8 cellular contexts compared by ENCODE assay signal in the genomic region with DNA sequence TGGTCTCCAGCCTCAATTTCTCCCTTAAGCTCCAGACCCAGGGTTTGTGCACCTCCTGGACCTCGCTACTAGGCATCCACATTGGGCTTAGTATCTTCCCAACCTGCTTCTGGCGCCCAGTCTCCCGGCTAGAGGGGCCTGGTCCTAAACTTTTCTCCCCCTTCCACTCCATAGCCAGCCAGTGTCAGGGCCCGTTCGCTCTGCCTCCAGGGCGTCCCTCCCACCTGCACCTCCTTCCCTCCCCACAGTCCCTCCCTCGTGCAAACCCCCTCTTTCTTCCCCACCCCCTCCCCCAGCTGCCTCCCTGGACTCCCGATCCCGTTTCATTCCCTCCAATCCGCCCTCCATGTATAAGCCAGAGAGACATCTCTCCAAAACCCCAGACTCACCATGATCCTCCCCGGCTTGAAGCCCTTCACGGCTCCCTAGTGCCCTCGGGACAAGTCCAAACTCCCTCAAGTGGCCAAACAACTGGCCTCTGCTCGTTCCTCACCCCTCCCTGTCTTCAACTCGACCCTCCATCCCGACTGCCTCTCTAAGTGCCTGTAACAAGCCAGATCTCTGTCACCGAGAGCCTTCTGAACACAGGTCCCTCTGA. TPM values are rescaled to one million over a fixed set of nuclear protein-coding genes. Genes with fewer than 3 reads are reported as not detected.
DNase-seq lines count a peak whose midpoint lies in the region; ATAC-seq and TF ChIP-seq lines count a peak whose summit lies in the region.

No MANE protein-coding gene starts in this region.

- H3K4me3 ChIP-seq in endocrine pancreas (ENCODE audit: control insufficient read depth, insufficient read depth, low read length), result peak overlapping the region; percentile 91
- peak overlapping the region; percentile 36 for H3K4me3 ChIP-seq in mucosa of descending colon
- H3K4me3 ChIP-seq in uterus, result peak overlapping the region; percentile 61 to 66

- CTCF ChIA-PET in RWPE1 (lab: Yijun Ruan, JAX), result interaction anchor here (0.8 kb wide), 1 partner anchor 48 kb away, joined by 4 read pairs; no protein-coding TSS in a partner anchor

- H3K27me3 ChIP-seq in endocrine pancreas (ENCODE audit: control insufficient read depth, insufficient read depth, low read length), result no peaks in the 10 kb centered on the region
- H3K27me3 ChIP-seq in uterus, result no peaks in the 10 kb centered on the region

- H3K36me3 Mint-ChIP-seq in activated T-cell treated with anti-CD3 and anti-CD28 coated beads, Interleukin-2, amount 50 U/mL, for 4 hours (ENCODE audit: insufficient read depth), result peaks cover 13% of the 10 kb centered on the region

- H3K9me3 ChIP-seq in endocrine pancreas (ENCODE audit: control insufficient read depth, low read length), result no peaks in the 10 kb centered on the region
- no peaks in the 10 kb centered on the region for H3K9me3 ChIP-seq in mucosa of descending colon
- no peaks in the 10 kb centered on the region for H3K9me3 ChIP-seq in uterus

- intact Hi-C loops in mucosa of descending colon (cut with DNase I, micrococcal nuclease), result no loop called here
- intact Hi-C loops in uterus (cut with DNase I; ENCODE audit: low total_unique reads), result no loop called here

- POLR2A ChIA-PET in RWPE1 (lab: Yijun Ruan, JAX; ENCODE audit: low non-redundant PET), result no interaction called here

- H3K4me1 ChIP-seq in endocrine pancreas (ENCODE audit: control insufficient read depth, insufficient read depth, low read length) (no peaks in the 10 kb centered on the region), mucosa of descending colon (ENCODE audit: low read depth) (peaks cover 22% of the 10 kb centered on the region), uterus (peaks cover 0 to 18% of the 10 kb centered on the region in 2 donors)

- no peak for TF ChIP-seq CTCF in RWPE1 (conservative IDR thresholded peaks at IDR 0.05; ENCODE audit: low read depth)
- no peak for TF ChIP-seq CTCF in mucosa of descending colon (IDR thresholded peaks at IDR 0.05)
- TF ChIP-seq CTCF in uterus (IDR thresholded peaks at IDR 0.05), result no peak

- no peaks in the 10 kb centered on the region for H3K27me3 Mint-ChIP-seq in activated T-cell treated with anti-CD3 and anti-CD28 coated beads, Interleukin-2, amount 50 U/mL, for 4 hours (ENCODE audit: low read depth)

- H3K4me1 Mint-ChIP-seq in activated T-cell treated with anti-CD3 and anti-CD28 coated beads, Interleukin-2, amount 50 U/mL, for 4 hours (ENCODE audit: low read depth), result peaks cover 66% of the 10 kb centered on the region

- H3K27ac ChIP-seq in RWPE1 (peak overlapping the region; percentile 83), uterus (peak overlapping the region; percentile 81 to 97)

- H3K36me3 ChIP-seq in endocrine pancreas (ENCODE audit: control insufficient read depth, insufficient read depth, low read length), result no peaks in the 10 kb centered on the region
- no peaks in the 10 kb centered on the region for H3K36me3 ChIP-seq in mucosa of descending colon (ENCODE audit: low read depth)
- no peaks in the 10 kb centered on the region for H3K36me3 ChIP-seq in uterus

- peak overlapping the region; percentile 85 for H3K9ac ChIP-seq in endocrine pancreas (ENCODE audit: control insufficient read depth, insufficient read depth, low read length)

- TF ChIP-seq POLR2A in uterus (IDR thresholded peaks at IDR 0.05), result no peak

- peak; percentile 15 to 19 for ATAC-seq in activated T-cell treated with anti-CD3 and anti-CD28 coated beads, Interleukin-2, amount 50 U/mL, for 4 hours
- ATAC-seq in mucosa of descending colon, result peak; percentile 1
- ATAC-seq in GM19395 (IDR thresholded peaks at IDR 0.05; ENCODE audit: unreplicated experiment), result no peak

- no peak for DNase-seq in activated T-cell treated with anti-CD3 and anti-CD28 coated beads, Interleukin-2, amount 50 U/mL, for 4 hours
- DNase-seq in activated T-cell treated with anti-CD3 and anti-CD28 coated beads, Interleukin-2, amount 50 U/mL, for 1 hour, result no peak
- DNase-seq in RWPE1 (ENCODE audit: low spot score) (no peak), mucosa of descending colon (peak; percentile 47 to 64 (median 61)), uterus (peak in 1 of 2 donors; percentile 43), cerebellar cortex (ENCODE audit: low spot score) (no peak)

- H3K4me3 Mint-ChIP-seq in activated T-cell treated with anti-CD3 and anti-CD28 coated beads, Interleukin-2, amount 50 U/mL, for 4 hours, result peak overlapping the region; percentile 97

- no peaks in the 10 kb centered on the region for H3K9me3 Mint-ChIP-seq in activated T-cell treated with anti-CD3 and anti-CD28 coated beads, Interleukin-2, amount 50 U/mL, for 4 hours

RNA-seq across cellular contexts. Expression of a gene that starts 1.0 kb away (rescaled TPM):
- total RNA-seq in activated T-cell treated with anti-CD3 and anti-CD28 coated beads, Interleukin-2, amount 50 U/mL, for 4 hours, result 10 to 100 TPM; 72.6 to 81.6 (median 81.1) TPM
- total RNA-seq in mucosa of descending colon, result 10 to 100 TPM; 55.1 to 91.5 (median 67.4) TPM
- 100 to 1,000 TPM in 1 of 4 donors, 10 to 100 TPM in 3; 11.3 to 128 (median 58.6) TPM for total RNA-seq in uterus

RNA-seq across cellular contexts. Expression of a gene that starts 5.4 kb away (rescaled TPM):
- total RNA-seq in activated T-cell treated with anti-CD3 and anti-CD28 coated beads, Interleukin-2, amount 50 U/mL, for 4 hours, result 100 to 1,000 TPM; 147 to 181 (median 178) TPM
- total RNA-seq in mucosa of descending colon (10 to 100 TPM; 10.3 to 23.8 (median 14.1) TPM), uterus (10 to 100 TPM; 10.4 to 43.0 (median 18.9) TPM)

RNA-seq across cellular contexts. Expression of a gene that starts 20.6 kb away (rescaled TPM):
- total RNA-seq in activated T-cell treated with anti-CD3 and anti-CD28 coated beads, Interleukin-2, amount 50 U/mL, for 4 hours, result 1 to 10 TPM; 4.2 to 6.7 (median 6.6) TPM
- 1 to 10 TPM in 1 of 3 donors, under 1 TPM in 2; 0.34 to 2.3 (median 0.52) TPM for total RNA-seq in mucosa of descending colon
- total RNA-seq in uterus, result 1 to 10 TPM in 2 of 4 donors, not detected in 2; 1.4 to 4.7 TPM

RNA-seq across cellular contexts. Expression of a gene that starts 45.0 kb away (rescaled TPM):
- not detected for total RNA-seq in activated T-cell treated with anti-CD3 and anti-CD28 coated beads, Interleukin-2, amount 50 U/mL, for 4 hours
- not detected for total RNA-seq in mucosa of descending colon
- total RNA-seq in uterus, result not detected

RNA-seq across cellular contexts. Expression of a gene that starts 49.7 kb away (rescaled TPM):
- total RNA-seq in activated T-cell treated with anti-CD3 and anti-CD28 coated beads, Interleukin-2, amount 50 U/mL, for 4 hours, result 10 to 100 TPM; 48.0 to 50.8 (median 50.2) TPM
- total RNA-seq in mucosa of descending colon, result 10 to 100 TPM; 28.1 to 44.8 (median 32.3) TPM
- total RNA-seq in uterus, result 10 to 100 TPM; 21.8 to 65.6 (median 33.7) TPM

Comparison
In these comparisons a context has a peak if more than half of its experiments do, and no peak if none do; other contexts are left out.
1. DNase-seq: peak in mucosa of descending colon (3 of 3); none in activated T-cell treated with anti-CD3 and anti-CD28 coated beads, Interleukin-2, amount 50 U/mL, for 4 hours (single experiment), activated T-cell treated with anti-CD3 and anti-CD28 coated beads, Interleukin-2, amount 50 U/mL, for 1 hour (single experiment), RWPE1 (single experiment) and cerebellar cortex (single experiment).
2. H3K4me3 ChIP-seq: peak in every context shown above with its lines; median percentile 91 in endocrine pancreas; 64 in uterus; 36 in mucosa of descending colon.